ENCODE assay signal across 23 cellular contexts in the genomic region with DNA sequence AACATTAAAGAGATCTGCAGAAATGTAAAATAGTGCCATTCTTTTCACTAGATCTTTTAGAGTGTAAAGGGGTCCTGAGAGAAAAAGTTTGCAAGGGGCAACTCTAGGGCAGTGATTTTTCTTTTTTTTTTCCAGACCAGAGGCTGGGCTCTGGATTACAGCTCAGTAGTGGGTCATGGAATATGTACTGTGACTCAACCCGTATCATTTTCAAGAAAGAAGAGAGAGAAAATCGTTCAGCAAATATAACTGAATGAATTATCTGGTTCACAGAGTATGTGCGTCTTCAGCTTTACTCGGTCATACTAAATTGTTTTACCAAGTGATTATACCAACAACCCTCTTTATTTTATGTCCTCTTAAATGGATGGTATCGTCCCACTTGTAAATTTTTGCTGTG. TPM values are rescaled to one million over a fixed set of nuclear protein-coding genes. Genes with fewer than 3 reads are reported as not detected.
A peak's percentile ranks its signal among the peaks of the same experiment; 100 is the strongest.
DNase-seq lines count a peak whose midpoint lies in the region; ATAC-seq and TF ChIP-seq lines count a peak whose summit lies in the region.
"Had no signal": no experiment of that assay in that cellular context is flagged by ENCODE, and none has a peak within 500 bp of the region (broad histone marks: within the 10 kb centered on the region; RNA-seq: fewer than 3 reads in every experiment).

No MANE protein-coding gene starts in this region.

- H3K9me2 ChIP-seq in SU-DHL-6 (replicated peaks; ENCODE audit: insufficient read depth, low read length): no peaks in the 10 kb centered on the region

- H3K27ac Mint-ChIP-seq in activated naive CD4-positive, alpha-beta T cell treated with anti-CD3 and anti-CD28 coated beads, Interleukin-2, amount 50 U/mL, for 24 hours: peak overlapping the region; percentile 46
- H3K27ac Mint-ChIP-seq: activated CD4-positive, alpha-beta memory T cell treated with anti-CD3 and anti-CD28 coated beads, Interleukin-2, amount 10 ng/mL, durations not matched to agents 7 days and 5 days had no signal

- intact Hi-C loops in sciatic nerve (cut with DNase I): no loop called here

- no peak overlapping the region for H3K27ac ChIP-seq in SU-DHL-6 (ENCODE audit: low read depth, low read length)
- H3K27ac ChIP-seq: body of pancreas, stomach had no signal

- no peaks in the 10 kb centered on the region for H3K27me3 Mint-ChIP-seq in activated naive CD4-positive, alpha-beta T cell treated with anti-CD3 and anti-CD28 coated beads, Interleukin-2, amount 50 U/mL, for 24 hours
- H3K27me3 Mint-ChIP-seq: activated CD4-positive, alpha-beta memory T cell treated with anti-CD3 and anti-CD28 coated beads, Interleukin-2, amount 10 ng/mL, durations not matched to agents 7 days and 5 days had no signal

- H2AFZ ChIP-seq in SU-DHL-6 (ENCODE audit: low read depth, low read length, severe bottlenecking): no peak overlapping the region

- no peaks in the 10 kb centered on the region for H3K9me3 Mint-ChIP-seq in activated naive CD4-positive, alpha-beta T cell treated with anti-CD3 and anti-CD28 coated beads, Interleukin-2, amount 50 U/mL, for 24 hours
- H3K9me3 Mint-ChIP-seq: activated CD4-positive, alpha-beta memory T cell treated with anti-CD3 and anti-CD28 coated beads, Interleukin-2, amount 10 ng/mL, durations not matched to agents 7 days and 5 days had no signal

- H3K4me3 ChIP-seq in SU-DHL-6 (ENCODE audit: insufficient read depth, low read length, poor library complexity, severe bottlenecking) (no peak overlapping the region), fibroblast of mammary gland (ENCODE audit: control insufficient read depth, low read depth, low read length) (no peak overlapping the region)
- H3K4me3 ChIP-seq: body of pancreas, stomach had no signal

- peaks cover 23% of the 10 kb centered on the region; the same call in 1 of the 2 replicates for H4K20me1 ChIP-seq in SU-DHL-6 (ENCODE audit: low read depth, low read length)

- no peak overlapping the region for H3K9ac ChIP-seq in SU-DHL-6 (ENCODE audit: low read length)

- no peaks in the 10 kb centered on the region for H3K27me3 ChIP-seq in SU-DHL-6 (ENCODE audit: low read length)
- H3K27me3 ChIP-seq: body of pancreas, stomach had no signal

- no peak overlapping the region for H3K4me3 Mint-ChIP-seq in activated naive CD4-positive, alpha-beta T cell treated with anti-CD3 and anti-CD28 coated beads, Interleukin-2, amount 50 U/mL, for 24 hours
- H3K4me3 Mint-ChIP-seq: activated CD4-positive, alpha-beta memory T cell treated with anti-CD3 and anti-CD28 coated beads, Interleukin-2, amount 10 ng/mL, durations not matched to agents 7 days and 5 days had no signal

- ATAC-seq in sciatic nerve: no peak
- ATAC-seq: body of pancreas, SK-N-SH treated with all-trans-retinoic acid at 6 μM for 48 hours had no signal

- peaks cover 9% of the 10 kb centered on the region; the same call in 1 of the 2 replicates for H3F3A ChIP-seq in SU-DHL-6 (ENCODE audit: insufficient read depth)

- H3K9me3 ChIP-seq in SU-DHL-6 (ENCODE audit: insufficient read depth, low read length): no peaks in the 10 kb centered on the region
- H3K9me3 ChIP-seq: body of pancreas, stomach had no signal

- TF ChIP-seq CTCF in SU-DHL-6 (IDR thresholded peaks at IDR 0.05; ENCODE audit: insufficient read depth, low read length, poor library complexity, severe bottlenecking) (no peak), fibroblast of mammary gland (conservative IDR thresholded peaks at IDR 0.05; ENCODE audit: control insufficient read depth, insufficient read depth, low read depth, low read length) (no peak)

- peaks cover 9% of the 10 kb centered on the region for H3K36me3 ChIP-seq in SU-DHL-6 (ENCODE audit: low read length)

- peaks cover 8% of the 10 kb centered on the region for H3K36me3 Mint-ChIP-seq in activated naive CD4-positive, alpha-beta T cell treated with anti-CD3 and anti-CD28 coated beads, Interleukin-2, amount 50 U/mL, for 24 hours

- H3K79me2 ChIP-seq in SU-DHL-6 (ENCODE audit: insufficient read depth, low read length): peaks cover 84% of the 10 kb centered on the region

- no peak for DNase-seq in activated naive CD4-positive, alpha-beta T cell (lab: John Stamatoyannopoulos, UW)
- DNase-seq in fibroblast of mammary gland (ENCODE audit: low read depth): peak; percentile 17
- DNase-seq in stromal cell of bone marrow (ENCODE audit: low read depth): peak; percentile 10
- DNase-seq in sciatic nerve (ENCODE audit: low spot score): no peak
- DNase-seq in effector CD8-positive, alpha-beta T cell (lab: John Stamatoyannopoulos, UW): no peak
- no peak for DNase-seq in activated CD4-positive, alpha-beta T cell treated with anti-CD3 and anti-CD28 coated beads, Interleukin-2, amount 50 U/mL, for 4 hours
- DNase-seq: activated CD4-positive, alpha-beta memory T cell treated with anti-CD3 and anti-CD28 coated beads, Interleukin-2, amount 10 ng/mL, durations not matched to agents 7 days and 5 days; activated CD4-positive, CD25-positive, alpha-beta regulatory T cell; activated naive CD4-positive, alpha-beta T cell treated with anti-CD3 and anti-CD28 coated beads, Interleukin-2, amount 50 U/mL, for 16 hours; AML-193; body of pancreas; Kasumi-1; kidney glomerular epithelial cell; NCI-H1092 treated with DMSO at 0.1 percent for 48 hours; NCI-H2081; retina; RPMI8226; stomach; T-helper 9 cell; trophoblast cell had no signal

- H3K4me2 ChIP-seq in SU-DHL-6 (ENCODE audit: low read depth, low read length, poor library complexity, severe bottlenecking): peak overlapping the region; percentile 11

- peaks cover 56% of the 10 kb centered on the region for H3K4me1 Mint-ChIP-seq in activated naive CD4-positive, alpha-beta T cell treated with anti-CD3 and anti-CD28 coated beads, Interleukin-2, amount 50 U/mL, for 24 hours

RNA-seq across cellular contexts. Expression of a gene that starts 3.8 kb away (rescaled TPM):
- total RNA-seq in sciatic nerve: 48.1 TPM

RNA-seq across cellular contexts. Expression of a gene that starts 4.5 kb away (rescaled TPM):
- total RNA-seq in sciatic nerve: 45.6 TPM

Comparison
In these comparisons a context has a peak if more than half of its experiments do, and no peak if none do; other contexts are left out.
1. DNase-seq: peak in fibroblast of mammary gland (single experiment) and stromal cell of bone marrow (single experiment); none in activated naive CD4-positive, alpha-beta T cell (0 of 4), sciatic nerve (single experiment), effector CD8-positive, alpha-beta T cell (single experiment) and activated CD4-positive, alpha-beta T cell treated with anti-CD3 and anti-CD28 coated beads, Interleukin-2, amount 50 U/mL, for 4 hours (0 of 2).